8 cellular contexts compared by ENCODE assay signal in the genomic region with DNA sequence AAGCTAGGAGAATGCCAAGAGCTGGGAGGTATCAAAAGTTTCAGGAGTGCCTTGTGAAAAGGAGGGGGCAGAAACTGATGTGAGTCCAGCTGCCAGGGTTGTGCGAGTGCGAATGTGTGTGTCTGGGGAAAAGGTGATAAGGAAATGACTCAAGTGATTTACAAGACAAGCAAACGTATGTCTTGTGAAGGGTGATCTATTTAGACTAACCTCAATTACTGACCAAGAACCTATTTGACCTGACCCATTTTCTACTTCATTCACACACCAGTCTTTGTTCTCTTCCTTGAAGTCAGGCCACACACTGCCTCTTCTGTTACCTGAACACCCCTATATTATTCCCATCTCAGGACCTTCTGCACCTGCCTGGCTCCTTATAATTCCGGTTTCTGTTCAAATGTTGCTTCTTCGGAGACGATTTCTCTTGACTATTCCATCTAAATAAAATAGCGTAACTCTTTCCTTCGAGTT. TPM values are rescaled to one million over a fixed set of nuclear protein-coding genes. Genes with fewer than 3 reads are reported as not detected.
DNase-seq lines count a peak whose midpoint lies in the region; ATAC-seq and TF ChIP-seq lines count a peak whose summit lies in the region.

No MANE protein-coding gene starts in this region.

- peak in 1 of 2 donors; percentile 26 for ATAC-seq in activated naive CD4-positive, alpha-beta T cell treated with anti-CD3 and anti-CD28 coated beads, Interleukin-2, amount 50 U/mL, for 72 hours
- no peak for ATAC-seq in stimulated activated naive CD8-positive, alpha-beta T cell treated with anti-CD3 and anti-CD28 coated beads, Interleukin-15, amount 100 ng/mL, for 72 hours
- ATAC-seq in GM21423 (IDR thresholded peaks at IDR 0.05; ENCODE audit: unreplicated experiment), result no peak

- TF ChIP-seq CTCF in Caco-2 (IDR thresholded peaks at IDR 0.05; ENCODE audit: insufficient read depth in 1 of 2, low read depth in 1 of 2, low read length in 1 of 2, severe bottlenecking in 1 of 2, unreplicated experiment in 1 of 2), result no peak

- DNase-seq in Caco-2 (peak in 1 of 2 experiments; percentile 45), islet precursor cell (peak; percentile 74), NCI-H748 (lab: John Stamatoyannopoulos, UW; ENCODE audit: unreplicated experiment) (no peak), HPDE6-E6E7 (ENCODE audit: extremely low spot score) (no peak)
- no peak for DNase-seq in activated naive CD4-positive, alpha-beta T cell treated with anti-CD3 and anti-CD28 coated beads, Interleukin-2, amount 50 U/mL, for 72 hours (ENCODE audit: low spot score in 2 of 2)
- no peak for DNase-seq in stimulated activated naive CD8-positive, alpha-beta T cell treated with anti-CD3 and anti-CD28 coated beads, Interleukin-15, amount 100 ng/mL, for 72 hours

- H3K27me3 ChIP-seq in Caco-2 (replicated peaks; ENCODE audit: control insufficient read depth, insufficient read depth, low read length) (no peaks in the 10 kb centered on the region), HUES6 (ENCODE audit: control insufficient read depth, insufficient read depth, low read length) (no peaks in the 10 kb centered on the region)

- no peak overlapping the region for H3K27ac ChIP-seq in HUES6 (ENCODE audit: low read depth, low read length)

- intact Hi-C loops in Caco-2 (cut with micrococcal nuclease; ENCODE audit: unreplicated experiment), result no loop called here

- peak overlapping the region; percentile 93 for H3K27ac Mint-ChIP-seq in Caco-2 (ENCODE audit: unreplicated experiment)
- H3K27ac Mint-ChIP-seq in activated naive CD4-positive, alpha-beta T cell treated with anti-CD3 and anti-CD28 coated beads, Interleukin-2, amount 50 U/mL, for 72 hours, result peak overlapping the region; percentile 96 to 97
- H3K27ac Mint-ChIP-seq in stimulated activated naive CD8-positive, alpha-beta T cell treated with anti-CD3 and anti-CD28 coated beads, Interleukin-15, amount 100 ng/mL, for 72 hours, result peak overlapping the region; percentile 92 to 96

- CTCF ChIA-PET in Caco-2 (lab: Charles Lee), result no interaction called here

- H3K4me3 ChIP-seq in Caco-2 (ENCODE audit: low read depth, low read length), result peak overlapping the region; percentile 82
- peak overlapping the region; percentile 87 for H3K4me3 ChIP-seq in HUES6 (ENCODE audit: low read depth, low read length)

- TSS peak; percentile 51 for BruUV-seq in Caco-2 (replicated peaks; lab: Mats Ljungman, UMichigan)

- H3K36me3 Mint-ChIP-seq in Caco-2 (ENCODE audit: insufficient read depth, unreplicated experiment), result peaks cover 15% of the 10 kb centered on the region
- peaks cover 23 to 37% of the 10 kb centered on the region in 2 donors for H3K36me3 Mint-ChIP-seq in activated naive CD4-positive, alpha-beta T cell treated with anti-CD3 and anti-CD28 coated beads, Interleukin-2, amount 50 U/mL, for 72 hours

- no peaks in the 10 kb centered on the region for H3K27me3 Mint-ChIP-seq in Caco-2 (ENCODE audit: insufficient read depth, unreplicated experiment)
- no peaks in the 10 kb centered on the region for H3K27me3 Mint-ChIP-seq in stimulated activated naive CD8-positive, alpha-beta T cell treated with anti-CD3 and anti-CD28 coated beads, Interleukin-15, amount 100 ng/mL, for 72 hours

- no peaks in the 10 kb centered on the region for H3K9me3 Mint-ChIP-seq in Caco-2 (ENCODE audit: unreplicated experiment)
- no peaks in the 10 kb centered on the region for H3K9me3 Mint-ChIP-seq in activated naive CD4-positive, alpha-beta T cell treated with anti-CD3 and anti-CD28 coated beads, Interleukin-2, amount 50 U/mL, for 72 hours
- no peaks in the 10 kb centered on the region for H3K9me3 Mint-ChIP-seq in stimulated activated naive CD8-positive, alpha-beta T cell treated with anti-CD3 and anti-CD28 coated beads, Interleukin-15, amount 100 ng/mL, for 72 hours

- POLR2A ChIA-PET in Caco-2 (lab: Charles Lee), result no interaction called here

- H3K4me1 ChIP-seq in Caco-2 (peaks cover 11% of the 10 kb centered on the region; the same call in 1 of the 2 replicates), HUES6 (ENCODE audit: control insufficient read depth, insufficient read depth, low read length) (peaks cover 25% of the 10 kb centered on the region)

- H3K4me1 Mint-ChIP-seq in Caco-2 (ENCODE audit: low read depth, unreplicated experiment), result peaks cover 11% of the 10 kb centered on the region
- peaks cover 54% of the 10 kb centered on the region for H3K4me1 Mint-ChIP-seq in stimulated activated naive CD8-positive, alpha-beta T cell treated with anti-CD3 and anti-CD28 coated beads, Interleukin-15, amount 100 ng/mL, for 72 hours

- peak overlapping the region; percentile 79 for H3K4me3 Mint-ChIP-seq in Caco-2 (ENCODE audit: unreplicated experiment)
- H3K4me3 Mint-ChIP-seq in stimulated activated naive CD8-positive, alpha-beta T cell treated with anti-CD3 and anti-CD28 coated beads, Interleukin-15, amount 100 ng/mL, for 72 hours, result peak overlapping the region; percentile 92 to 93

- H3K9ac ChIP-seq in HUES6 (ENCODE audit: low read length), result peak overlapping the region; percentile 78

- H3K9me3 ChIP-seq in Caco-2 (no peaks in the 10 kb centered on the region), HUES6 (ENCODE audit: control insufficient read depth, insufficient read depth, low read depth, low read length) (no peaks in the 10 kb centered on the region)

- H3K36me3 ChIP-seq in Caco-2 (ENCODE audit: control insufficient read depth, insufficient read depth, low read length) (no peaks in the 10 kb centered on the region), HUES6 (ENCODE audit: control insufficient read depth, insufficient read depth, low read length) (peaks cover 16% of the 10 kb centered on the region)

RNA-seq across cellular contexts. Expression of gene GDE1, which starts 1.0 kb away (rescaled TPM):
- 48.2 and 48.7 TPM in 2 replicates for total RNA-seq in Caco-2 (2022)
- total RNA-seq in activated naive CD4-positive, alpha-beta T cell treated with anti-CD3 and anti-CD28 coated beads, Interleukin-2, amount 50 U/mL, for 72 hours, result 10 to 100 TPM; 16.8 to 29.6 TPM

RNA-seq across cellular contexts. Expression of gene CCP110, which starts 2.8 kb away (rescaled TPM):
- total RNA-seq in Caco-2 (2022), result 7.5 and 9.4 TPM in 2 replicates
- 10 to 100 TPM; 29.3 to 49.7 TPM for total RNA-seq in activated naive CD4-positive, alpha-beta T cell treated with anti-CD3 and anti-CD28 coated beads, Interleukin-2, amount 50 U/mL, for 72 hours

RNA-seq across cellular contexts. Expression of gene VPS35L, which starts 34.6 kb away (rescaled TPM):
- total RNA-seq in Caco-2 (2022), result 5.4 and 7.2 TPM in 2 replicates
- 10 to 100 TPM; 47.5 to 49.0 TPM for total RNA-seq in activated naive CD4-positive, alpha-beta T cell treated with anti-CD3 and anti-CD28 coated beads, Interleukin-2, amount 50 U/mL, for 72 hours
